In the genomic region with DNA sequence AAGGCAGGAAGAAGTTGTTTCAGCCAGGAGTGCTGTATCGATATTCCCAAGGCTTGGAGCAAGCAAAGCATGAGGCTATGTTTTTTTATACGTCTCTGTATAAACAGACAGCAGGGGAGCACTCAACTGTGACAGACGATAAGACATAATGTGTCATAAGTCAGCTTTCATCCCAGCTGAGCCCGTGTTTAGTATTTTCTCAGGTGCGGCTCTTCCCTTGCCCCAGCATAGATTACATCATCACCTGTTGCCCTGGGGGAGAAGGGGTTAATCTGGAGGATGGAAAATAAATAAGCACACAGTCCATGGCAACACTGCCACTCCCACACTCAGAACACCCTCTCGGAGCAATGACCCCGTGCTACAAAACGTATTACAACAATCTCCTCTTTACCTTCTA, we compare ENCODE assay signal across 14 cellular contexts. TPM values are rescaled to one million over a fixed set of nuclear protein-coding genes. Genes with fewer than 3 reads are reported as not detected.
DNase-seq lines count a peak whose midpoint lies in the region; ATAC-seq and TF ChIP-seq lines count a peak whose summit lies in the region.
"Had no signal": no experiment of that assay in that cellular context is flagged by ENCODE, and none has a peak within 500 bp of the region (broad histone marks: within the 10 kb centered on the region; RNA-seq: fewer than 3 reads in every experiment).

No MANE protein-coding gene starts in this region.

- H3K4me2 ChIP-seq in SK-N-SH: no peak overlapping the region

- peaks cover 5% of the 10 kb centered on the region for H3K4me1 Mint-ChIP-seq in activated CD4-positive, alpha-beta T cell treated with anti-CD3 and anti-CD28 coated beads for 36 hours

- H3K9me3 Mint-ChIP-seq in activated CD4-positive, alpha-beta T cell treated with anti-CD3 and anti-CD28 coated beads for 36 hours (ENCODE audit: low read depth): peaks cover 4% of the 10 kb centered on the region

- intact Hi-C loops in activated CD4-positive, alpha-beta T cell treated with anti-CD3 and anti-CD28 coated beads for 36 hours (cut with DNase I, micrococcal nuclease): no loop called here

- ATAC-seq in lung (ENCODE audit: insufficient read depth, low FRiP score): peak; percentile 41
- no peak for ATAC-seq in activated CD4-positive, alpha-beta T cell treated with anti-CD3 and anti-CD28 coated beads for 36 hours
- no peak for ATAC-seq in GM18858 (IDR thresholded peaks at IDR 0.05; ENCODE audit: unreplicated experiment)
- ATAC-seq: foreskin keratinocyte, HCT116 had no signal

- no peaks in the 10 kb centered on the region for H3K79me2 ChIP-seq in SK-N-SH (ENCODE audit: insufficient read depth)
- H3K79me2 ChIP-seq: parathyroid adenoma had no signal

- H3K9me2 ChIP-seq in SK-N-SH: no peaks in the 10 kb centered on the region

- H3K4me3 ChIP-seq in SK-N-SH (ENCODE audit: low read depth in 2 of 2, low read length in 1 of 2) (no peak overlapping the region), lung (no peak overlapping the region)
- no peak overlapping the region for H3K4me3 ChIP-seq in effector memory CD4-positive, alpha-beta T cell (ENCODE audit: insufficient read depth, low read depth, low read length, poor library complexity, severe bottlenecking)

- DNase-seq in DMS53 treated with DMSO at 0.1 percent for 48 hours (lab: John Stamatoyannopoulos, UW; ENCODE audit: unreplicated experiment): peak; percentile 97
- peak; percentile 91 for DNase-seq in NCI-H2029 (lab: John Stamatoyannopoulos, UW)
- DNase-seq in SK-N-SH: peak; percentile 41
- peak; percentile 38 for DNase-seq in lung (ENCODE audit: low spot score)
- no peak for DNase-seq in activated naive CD4-positive, alpha-beta T cell treated with Interleukin-2 at 50 U/mL for 16 hours
- no peak for DNase-seq in activated CD4-positive, alpha-beta T cell treated with anti-CD3 and anti-CD28 coated beads for 36 hours
- no peak for DNase-seq in effector memory CD4-positive, alpha-beta T cell
- DNase-seq: activated CD4-positive, alpha-beta T cell treated with anti-CD3 and anti-CD28 coated beads for 1 hour; activated naive CD8-positive, alpha-beta T cell treated with anti-CD3 and anti-CD28 coated beads, Interleukin-2, amount 10 ng/mL, durations not matched to agents 7 days and 5 days; central memory CD4-positive, alpha-beta T cell; foreskin keratinocyte had no signal

- H3K36me3 Mint-ChIP-seq in activated CD4-positive, alpha-beta T cell treated with anti-CD3 and anti-CD28 coated beads for 36 hours (ENCODE audit: low read depth): no peaks in the 10 kb centered on the region
- H3K36me3 Mint-ChIP-seq: activated naive CD8-positive, alpha-beta T cell treated with anti-CD3 and anti-CD28 coated beads, Interleukin-2, amount 10 ng/mL, durations not matched to agents 7 days and 5 days had no signal

- H3K27ac Mint-ChIP-seq in activated CD4-positive, alpha-beta T cell treated with anti-CD3 and anti-CD28 coated beads for 36 hours: no peak overlapping the region
- H3K27ac Mint-ChIP-seq: activated naive CD8-positive, alpha-beta T cell treated with anti-CD3 and anti-CD28 coated beads, Interleukin-2, amount 10 ng/mL, durations not matched to agents 7 days and 5 days had no signal

- no peak overlapping the region for H3K9ac ChIP-seq in SK-N-SH
- H3K9ac ChIP-seq: parathyroid adenoma had no signal

- no peaks in the 10 kb centered on the region for H3K27me3 ChIP-seq in SK-N-SH (ENCODE audit: insufficient read depth)
- no peaks in the 10 kb centered on the region for H3K27me3 ChIP-seq in lung (ENCODE audit: control insufficient read depth, insufficient read depth)
- no peaks in the 10 kb centered on the region for H3K27me3 ChIP-seq in effector memory CD4-positive, alpha-beta T cell (replicated peaks; ENCODE audit: control insufficient read depth, insufficient read depth, low read length, poor library complexity, severe bottlenecking)

- H3K4me1 ChIP-seq in SK-N-SH (ENCODE audit: control insufficient read depth in 1 of 2, insufficient read depth in 2 of 2, low read depth in 1 of 2, low read length in 1 of 2): peaks cover 0 to 3% of the 10 kb centered on the region in 2 experiments; a peak in 1 of 4 replicates
- peaks cover 0 to 1% of the 10 kb centered on the region in 2 donors for H3K4me1 ChIP-seq in lung (ENCODE audit: control insufficient read depth in 2 of 2, insufficient read depth in 2 of 2, low read length in 2 of 2)
- no peaks in the 10 kb centered on the region for H3K4me1 ChIP-seq in effector memory CD4-positive, alpha-beta T cell (ENCODE audit: control insufficient read depth, insufficient read depth, low read length, poor library complexity, severe bottlenecking)
- H3K4me1 ChIP-seq: foreskin keratinocyte, parathyroid adenoma had no signal

- no peaks in the 10 kb centered on the region for H3K27me3 Mint-ChIP-seq in activated CD4-positive, alpha-beta T cell treated with anti-CD3 and anti-CD28 coated beads for 36 hours

- no peaks in the 10 kb centered on the region for H4K20me1 ChIP-seq in SK-N-SH (ENCODE audit: insufficient read depth)

- H3F3A ChIP-seq in SK-N-SH (replicated peaks; ENCODE audit: insufficient read depth): no peaks in the 10 kb centered on the region

- POLR2A ChIA-PET in SK-N-SH (lab: Yijun Ruan, JAX): no interaction called here
- POLR2A ChIA-PET in activated CD4-positive, alpha-beta T cell treated with anti-CD3 and anti-CD28 coated beads for 36 hours (lab: Charles Lee): no interaction called here

- TF ChIP-seq CTCF in SK-N-SH (IDR thresholded peaks at IDR 0.05): no peak
- TF ChIP-seq CTCF in lung (IDR thresholded peaks at IDR 0.05; ENCODE audit: control extremely low read depth, extremely low read depth): no peak

- H3K9me3 ChIP-seq in SK-N-SH (no peaks in the 10 kb centered on the region), lung (ENCODE audit: control insufficient read depth in 2 of 2, insufficient read depth in 1 of 2, low read length in 1 of 2) (no peaks in the 10 kb centered on the region)
- H3K9me3 ChIP-seq in effector memory CD4-positive, alpha-beta T cell (ENCODE audit: control insufficient read depth, low read length): no peaks in the 10 kb centered on the region

- CTCF ChIA-PET in SK-N-SH (lab: Yijun Ruan, JAX): interaction anchor here (1.2 kb wide), 1 partner anchor 11 kb away, joined by 3 read pairs; no protein-coding TSS in a partner anchor
- CTCF ChIA-PET in activated CD4-positive, alpha-beta T cell treated with anti-CD3 and anti-CD28 coated beads for 36 hours (lab: Charles Lee): no interaction called here

- no peak for TF ChIP-seq RAD21 in SK-N-SH (IDR thresholded peaks at IDR 0.05; ENCODE audit: low read length)

- no peak overlapping the region for H3K4me3 Mint-ChIP-seq in activated CD4-positive, alpha-beta T cell treated with anti-CD3 and anti-CD28 coated beads for 36 hours
- H3K4me3 Mint-ChIP-seq: activated naive CD8-positive, alpha-beta T cell treated with anti-CD3 and anti-CD28 coated beads, Interleukin-2, amount 10 ng/mL, durations not matched to agents 7 days and 5 days had no signal

- no peak overlapping the region for H2AFZ ChIP-seq in SK-N-SH (ENCODE audit: low read depth)
- H2AFZ ChIP-seq: parathyroid adenoma had no signal

- H3K36me3 ChIP-seq in SK-N-SH (replicated peaks in 1 of 2; ENCODE audit: control insufficient read depth in 1 of 2, insufficient read depth in 2 of 2, low read length in 1 of 2) (no peaks in the 10 kb centered on the region), lung (ENCODE audit: control insufficient read depth in 2 of 2, insufficient read depth in 2 of 2, low read length in 2 of 2) (no peaks in the 10 kb centered on the region)
- H3K36me3 ChIP-seq in effector memory CD4-positive, alpha-beta T cell (ENCODE audit: control insufficient read depth, insufficient read depth, low read length): no peaks in the 10 kb centered on the region

- H3K27ac ChIP-seq in SK-N-SH (ENCODE audit: low read depth in 2 of 2, low read length in 1 of 2) (no peak overlapping the region), lung (ENCODE audit: low read depth in 1 of 2, low read length in 1 of 2) (no peak overlapping the region)
- H3K27ac ChIP-seq in effector memory CD4-positive, alpha-beta T cell (ENCODE audit: insufficient read depth, low read length, poor library complexity, severe bottlenecking): no peak overlapping the region
- H3K27ac ChIP-seq: foreskin keratinocyte, parathyroid adenoma had no signal

- 4% methylated on average over 5 of the region's 8 CpGs for WGBS in SK-N-SH (ENCODE audit: low lambda C conversion rate)
- WGBS in lung, 2 donors: 32 to 55% methylated on average over 8 of the region's 8 CpGs

- no peak for TF ChIP-seq EP300 in SK-N-SH (IDR thresholded peaks at IDR 0.05; ENCODE audit: borderline replicate concordance in 1 of 2, low read depth in 1 of 2, low read length in 1 of 2)

TF ChIP-seq in SK-N-SH, 30 proteins besides CTCF, POLR2A, EP300 and RAD21 (continues in another document):
- no peak for TF ChIP-seq TEAD4 (IDR thresholded peaks at IDR 0.05; ENCODE audit: borderline replicate concordance, insufficient read depth)
- no peak for TF ChIP-seq PBX3 (IDR thresholded peaks at IDR 0.05)
- no peak for TF ChIP-seq FOXJ3 (CRISPR knock-in tag; IDR thresholded peaks at IDR 0.05)
- no peak for TF ChIP-seq TAF1 (IDR thresholded peaks at IDR 0.05; ENCODE audit: borderline replicate concordance, low read depth, low read length)
- no peak for TF ChIP-seq JUND (IDR thresholded peaks at IDR 0.05)

RNA-seq across cellular contexts. Expression of gene KCNK5, which starts 22.1 kb away (rescaled TPM):
- polyA plus RNA-seq in SK-N-SH (2012; rRNA removed) (0.03 TPM in 1 of 2 replicates, not detected in the other), lung (10 to 100 TPM in 1 of 2 donors, 1 to 10 TPM in 1; 6.0 to 11.7 TPM)
- polyA plus RNA-seq in SK-N-SH (2012; cell fraction: cytosol; rRNA removed): 0.03 and 0.05 TPM in 2 replicates
- 0.04 TPM in 2 replicates for polyA plus RNA-seq in SK-N-SH (2012; cell fraction: nucleus; rRNA removed)
- total RNA-seq in lung: 10 to 100 TPM; 20.5 to 22.0 TPM
- total RNA-seq in activated CD4-positive, alpha-beta T cell treated with anti-CD3 and anti-CD28 coated beads for 36 hours: 10 to 100 TPM; 12.7 to 15.8 TPM

Comparison
In these comparisons a context has a peak if more than half of its experiments do, and no peak if none do; other contexts are left out.
1. DNase-seq: peak in DMS53 treated with DMSO at 0.1 percent for 48 hours (single experiment), NCI-H2029 (single experiment), SK-N-SH (single experiment) and lung (single experiment); none in activated naive CD4-positive, alpha-beta T cell treated with Interleukin-2 at 50 U/mL for 16 hours (single experiment), activated CD4-positive, alpha-beta T cell treated with anti-CD3 and anti-CD28 coated beads for 36 hours (single experiment) and effector memory CD4-positive, alpha-beta T cell (0 of 3).